Comparison of ENCODE assay signal across 6 cellular contexts in the genomic region with DNA sequence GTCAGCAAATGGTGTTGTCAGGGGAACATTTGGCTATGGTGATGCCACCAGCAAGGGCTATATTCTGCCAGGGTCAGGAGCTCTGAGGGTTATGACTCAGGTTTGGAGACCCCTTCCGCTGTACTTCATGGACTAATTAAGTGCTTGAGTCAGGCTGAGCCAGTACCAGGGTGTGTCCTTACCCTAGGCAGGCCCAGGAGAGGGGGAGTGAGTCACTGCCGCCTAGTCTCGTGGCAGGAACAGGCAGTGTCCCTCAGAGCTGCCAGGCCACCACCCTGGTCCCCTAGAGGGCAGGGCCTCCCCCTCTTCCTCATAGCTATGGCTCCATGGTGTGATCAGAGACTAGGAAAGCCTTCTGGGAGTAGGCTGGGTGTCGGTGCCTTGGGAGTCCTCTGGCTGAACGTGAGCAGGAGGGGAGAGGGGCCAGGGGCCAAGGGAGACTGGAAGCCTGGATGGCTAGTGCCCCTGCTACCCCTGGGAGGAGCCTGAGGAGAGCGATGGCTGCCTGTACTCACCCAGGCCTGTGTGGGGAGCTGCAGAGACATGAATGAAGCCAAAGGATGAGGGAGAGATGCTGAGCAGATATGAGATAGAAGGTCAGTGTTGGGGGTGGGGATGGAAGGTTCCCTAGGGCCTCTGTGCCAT. TPM values are rescaled to one million over a fixed set of nuclear protein-coding genes. Genes with fewer than 3 reads are reported as not detected.
DNase-seq lines count a peak whose midpoint lies in the region; TF ChIP-seq lines count a peak whose summit lies in the region.

No MANE protein-coding gene starts in this region.

- WGBS in stomach, 5 donors, result 61 to 76% (median 66%) methylated on average over 4 to 6 of the region's 6 CpGs
- whole genome bisulfite sequencing in hepatocyte (ENCODE audit: low lambda C conversion rate, missing lambda C conversion rate), result 64% methylated on average over 6 of the region's 6 CpGs

- no peaks in the 10 kb centered on the region for H3K27me3 ChIP-seq in stomach
- no peaks in the 10 kb centered on the region for H3K27me3 ChIP-seq in hepatocyte

- DNase-seq in ELR (ENCODE audit: low read depth) (peak; percentile 93), NCI-H69 (lab: John Stamatoyannopoulos, UW) (peak; percentile 36), fibroblast of gingiva (ENCODE audit: low read depth) (peak; percentile 66), stomach (peak; percentile 38), hepatocyte (ENCODE audit: low spot score) (no peak)
- DNase-seq in activated CD8-positive, alpha-beta memory T cell treated with anti-CD3 and anti-CD28 coated beads for 24 hours, result no peak

- H3K4me1 ChIP-seq in stomach (peaks cover 18 to 93% (median 29%) of the 10 kb centered on the region in 4 donors), hepatocyte (ENCODE audit: insufficient read depth) (no peaks in the 10 kb centered on the region)

- no peak for TF ChIP-seq POLR2A in stomach (IDR thresholded peaks at IDR 0.05)

- H3K4me3 ChIP-seq in stomach (no peak overlapping the region), hepatocyte (no peak overlapping the region)

- H3K36me3 ChIP-seq in stomach, result peaks cover 0 to 28% (median 2%) of the 10 kb centered on the region in 4 donors
- H3K36me3 ChIP-seq in hepatocyte (replicated peaks; ENCODE audit: insufficient read depth, low read depth), result no peaks in the 10 kb centered on the region

- H3K9me3 ChIP-seq in stomach (no peaks in the 10 kb centered on the region), hepatocyte (ENCODE audit: low read depth) (no peaks in the 10 kb centered on the region)

- TF ChIP-seq CTCF in stomach (IDR thresholded peaks at IDR 0.05) (no peak), hepatocyte (IDR thresholded peaks at IDR 0.05; ENCODE audit: poor library complexity) (no peak)

- no peak for TF ChIP-seq EP300 in stomach (IDR thresholded peaks at IDR 0.05)

- peaks cover 11% of the 10 kb centered on the region for H4K20me1 ChIP-seq in hepatocyte (ENCODE audit: insufficient read depth, poor library complexity, severe bottlenecking)

- no peaks in the 10 kb centered on the region for H3K9me2 ChIP-seq in hepatocyte (replicated peaks; ENCODE audit: insufficient read depth)

- H2AFZ ChIP-seq in hepatocyte, result no peak overlapping the region

- H3K4me2 ChIP-seq in hepatocyte, result no peak overlapping the region

- peak overlapping the region in 1 of 5 donors; percentile 62 for H3K27ac ChIP-seq in stomach
- H3K27ac ChIP-seq in hepatocyte, result no peak overlapping the region

- intact Hi-C loops in stomach (cut with DNase I; ENCODE audit: low total_unique reads), result loop anchor here (10.0 kb wide), 1 partner anchor 757 kb away; a partner anchor contains a TSS

- peaks cover 37% of the 10 kb centered on the region for H3K79me2 ChIP-seq in hepatocyte

RNA-seq across cellular contexts. Expression of a gene that starts 10.6 kb away (rescaled TPM):
- total RNA-seq in stomach (10 to 100 TPM; 10.3 to 50.0 (median 24.6) TPM), hepatocyte (40.5 and 43.0 TPM in 2 replicates)
- polyA plus RNA-seq in stomach (10 to 100 TPM; 21.5 to 41.3 (median 37.1) TPM), hepatocyte (40.9 and 43.1 TPM in 2 replicates)

RNA-seq across cellular contexts. Expression of a gene that starts 16.0 kb away (rescaled TPM):
- 1 to 10 TPM; 1.8 to 5.7 (median 3.6) TPM for total RNA-seq in stomach
- polyA plus RNA-seq in stomach, result 10 to 100 TPM in 1 of 3 donors, 1 to 10 TPM in 2; 6.8 to 11.5 (median 7.7) TPM
- total RNA-seq in hepatocyte, result 4.0 and 5.9 TPM in 2 replicates
- 9.0 and 15.3 TPM in 2 replicates for polyA plus RNA-seq in hepatocyte

RNA-seq across cellular contexts. Expression of a gene that starts 47.2 kb away (rescaled TPM):
- total RNA-seq in stomach (1 to 10 TPM in 3 of 5 donors, under 1 TPM in 1, not detected in 1; 0.72 to 2.3 (median 1.8) TPM), hepatocyte (0.77 and 0.88 TPM in 2 replicates)
- polyA plus RNA-seq in stomach (under 1 TPM in 2 of 3 donors, not detected in 1; 0.06 to 0.73 TPM), hepatocyte (1.6 and 1.9 TPM in 2 replicates)

RNA-seq across cellular contexts. Expression of a gene that starts 58.2 kb away (rescaled TPM):
- total RNA-seq in stomach (10 to 100 TPM in 2 of 5 donors, 1 to 10 TPM in 3; 5.8 to 14.3 (median 6.4) TPM), hepatocyte (18.5 and 18.6 TPM in 2 replicates)
- polyA plus RNA-seq in stomach (10 to 100 TPM; 19.8 to 24.8 (median 20.0) TPM), hepatocyte (21.8 and 27.2 TPM in 2 replicates)

RNA-seq across cellular contexts. Expression of a gene that starts 60.0 kb away (rescaled TPM):
- total RNA-seq in stomach, result 10 to 100 TPM in 2 of 5 donors, 1 to 10 TPM in 2, not detected in 1; 4.9 to 75.0 (median 16.4) TPM
- 1 to 10 TPM; 5.9 to 9.0 (median 8.2) TPM for polyA plus RNA-seq in stomach
- total RNA-seq in hepatocyte, result 4.7 and 5.6 TPM in 2 replicates
- polyA plus RNA-seq in hepatocyte, result 2.9 and 6.1 TPM in 2 replicates

Comparison
In these comparisons a context has a peak if more than half of its experiments do, and no peak if none do; other contexts are left out.
1. DNase-seq: peak in ELR (single experiment), NCI-H69 (single experiment), fibroblast of gingiva (single experiment) and stomach (single experiment); none in hepatocyte (single experiment) and activated CD8-positive, alpha-beta memory T cell treated with anti-CD3 and anti-CD28 coated beads for 24 hours (single experiment).